9 cellular contexts compared by ENCODE assay signal in the genomic region with DNA sequence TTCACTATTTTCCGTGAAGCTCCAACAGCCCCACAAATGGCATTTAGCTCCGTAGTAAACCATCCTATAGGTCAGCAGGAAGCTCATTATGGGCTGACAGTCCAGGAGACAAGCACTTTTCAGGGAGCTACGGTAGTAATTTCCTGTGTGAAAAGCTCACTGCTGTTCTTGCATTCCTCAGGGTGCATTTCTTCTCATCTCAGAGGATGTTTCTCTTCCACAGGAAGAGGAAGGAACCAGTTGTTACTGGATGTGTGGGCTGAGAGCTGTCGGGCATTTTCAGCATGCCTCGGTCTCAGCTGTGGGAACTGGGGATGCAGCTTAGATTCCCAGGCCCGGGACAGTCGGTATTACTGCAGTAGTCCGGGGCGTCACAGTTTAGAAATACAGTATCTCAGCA.
A peak's percentile ranks its signal among the peaks of the same experiment; 100 is the strongest.
DNase-seq lines count a peak whose midpoint lies in the region; ATAC-seq and TF ChIP-seq lines count a peak whose summit lies in the region.
"Had no signal": no experiment of that assay in that cellular context is flagged by ENCODE, and none has a peak within 500 bp of the region (broad histone marks: within the 10 kb centered on the region; RNA-seq: fewer than 3 reads in every experiment).

No MANE protein-coding gene starts in this region.

- H3K4me3 ChIP-seq in Peyer's patch (no peak overlapping the region), fibroblast of pulmonary artery (replicated peaks; ENCODE audit: low read depth, low read length) (no peak overlapping the region)

- no peaks in the 10 kb centered on the region for H3K36me3 Mint-ChIP-seq in neural crest cell (ENCODE audit: low read depth)

- H3K4me1 Mint-ChIP-seq in neural crest cell = peaks cover 44% of the 10 kb centered on the region

- peak overlapping the region; percentile 92 for H3K27ac Mint-ChIP-seq in neural crest cell (ENCODE audit: unreplicated experiment)

- H3K9me3 ChIP-seq in Peyer's patch = no peaks in the 10 kb centered on the region

- H3K9me3 Mint-ChIP-seq in neural crest cell = no peaks in the 10 kb centered on the region

- H3K27me3 Mint-ChIP-seq in neural crest cell (ENCODE audit: low read depth) = no peaks in the 10 kb centered on the region

- no peak for TF ChIP-seq CTCF in Peyer's patch (IDR thresholded peaks at IDR 0.05)
- TF ChIP-seq CTCF in fibroblast of pulmonary artery (IDR thresholded peaks at IDR 0.05; ENCODE audit: low read length, missing control alignments) = no peak
- no peak for TF ChIP-seq CTCF in neural crest cell (conservative IDR thresholded peaks at IDR 0.05)

- TF ChIP-seq POLR2A in Peyer's patch (IDR thresholded peaks at IDR 0.05) = no peak

- H3K27me3 ChIP-seq in Peyer's patch = no peaks in the 10 kb centered on the region

- H3K4me1 ChIP-seq in Peyer's patch = peaks cover 0 to 3% (median 0%) of the 10 kb centered on the region in 4 donors

- ATAC-seq in HG02981 (IDR thresholded peaks at IDR 0.05; ENCODE audit: unreplicated experiment) (no peak), HG03039 (IDR thresholded peaks at IDR 0.05; ENCODE audit: unreplicated experiment) (no peak), HG03571 (IDR thresholded peaks at IDR 0.05; ENCODE audit: unreplicated experiment) (no peak)

- peak overlapping the region; percentile 18 to 86 (median 49) for H3K27ac ChIP-seq in Peyer's patch
- H3K27ac ChIP-seq: C4-2B had no signal

- DNase-seq in AG08396 (ENCODE audit: low spot score) (peak; percentile 61), Peyer's patch (no peak), fibroblast of pulmonary artery (ENCODE audit: low read depth) (peak; percentile 94), neural crest cell (ENCODE audit: low read depth, low spot score) (peak; percentile 30), H4 (ENCODE audit: low spot score) (no peak)

- H3K36me3 ChIP-seq in Peyer's patch = no peaks in the 10 kb centered on the region

- peak overlapping the region; percentile 43 for H3K4me3 Mint-ChIP-seq in neural crest cell

Comparison
In these comparisons a context has a peak if more than half of its experiments do, and no peak if none do; other contexts are left out.
1. DNase-seq: peak in AG08396 (single experiment), fibroblast of pulmonary artery (single experiment) and neural crest cell (single experiment); none in Peyer's patch (0 of 3) and H4 (single experiment).